Comparison of ENCODE assay signal across 8 cellular contexts in genomic region chr11:14892577-14892976, GRCh38. TPM values are rescaled to one million over a fixed set of nuclear protein-coding genes. Genes with fewer than 3 reads are reported as not detected.
DNase-seq lines count a peak whose midpoint lies in the region; ATAC-seq and TF ChIP-seq lines count a peak whose summit lies in the region.

No MANE protein-coding gene starts in this region.

- H3K27ac ChIP-seq in ascending aorta: peak overlapping the region in 1 of 2 donors; percentile 95
- peak overlapping the region; percentile 82 to 89 for H3K27ac ChIP-seq in liver (ENCODE audit: low read depth in 1 of 2, low read length in 2 of 2)
- no peak overlapping the region for H3K27ac ChIP-seq in thymus (ENCODE audit: low read depth)

- H3K9me3 ChIP-seq in ascending aorta: no peaks in the 10 kb centered on the region
- H3K9me3 ChIP-seq in liver (ENCODE audit: control insufficient read depth in 4 of 4, low read length in 3 of 4): no peaks in the 10 kb centered on the region
- no peaks in the 10 kb centered on the region for H3K9me3 ChIP-seq in thymus (ENCODE audit: control insufficient read depth)

- no peak for ATAC-seq in activated T-cell treated with anti-CD3 and anti-CD28 coated beads, Interleukin-2, amount 50 U/mL, for 4 hours
- no peak for ATAC-seq in GM18519 (IDR thresholded peaks at IDR 0.05; ENCODE audit: low FRiP score, unreplicated experiment)

- WGBS in liver: 91% methylated on average over 2 of the region's 2 CpGs
- WGBS in thymus: 95% methylated on average over 2 of the region's 2 CpGs

- H3K36me3 ChIP-seq in ascending aorta (no peaks in the 10 kb centered on the region), liver (ENCODE audit: control insufficient read depth in 4 of 4, insufficient read depth in 3 of 4, low read depth in 1 of 4, low read length in 3 of 4) (no peaks in the 10 kb centered on the region), thymus (ENCODE audit: control insufficient read depth, insufficient read depth) (no peaks in the 10 kb centered on the region)

- no peaks in the 10 kb centered on the region for H3K36me3 Mint-ChIP-seq in activated T-cell treated with anti-CD3 and anti-CD28 coated beads, Interleukin-2, amount 50 U/mL, for 4 hours (ENCODE audit: insufficient read depth)

- TF ChIP-seq CTCF in ascending aorta (IDR thresholded peaks at IDR 0.05) (peak in 1 of 3 experiments; percentile 3), liver (IDR thresholded peaks at IDR 0.05; ENCODE audit: low read depth, low read length, missing input control) (no peak)

- no peaks in the 10 kb centered on the region for H3K27me3 Mint-ChIP-seq in activated T-cell treated with anti-CD3 and anti-CD28 coated beads, Interleukin-2, amount 50 U/mL, for 4 hours (ENCODE audit: low read depth)

- intact Hi-C loops in ascending aorta (cut with DNase I): loop anchor here (5.0 to 10.0 kb wide), 4 partner anchors 250 to 1430 kb away; partner anchors contain the start of genes BTBD10, FAR1 and PDE3B

- no peaks in the 10 kb centered on the region for H3K27me3 ChIP-seq in ascending aorta
- no peaks in the 10 kb centered on the region for H3K27me3 ChIP-seq in liver (ENCODE audit: control insufficient read depth in 4 of 4, insufficient read depth in 4 of 4, low read length in 3 of 4)
- H3K27me3 ChIP-seq in thymus (ENCODE audit: control insufficient read depth, insufficient read depth): no peaks in the 10 kb centered on the region

- H3K4me3 ChIP-seq in ascending aorta (peak overlapping the region; percentile 82), liver (ENCODE audit: low read depth in 1 of 3, low read length in 3 of 3) (peak overlapping the region; percentile 4 to 84 (median 35)), thymus (ENCODE audit: low read length) (peak overlapping the region; percentile 50)

- DNase-seq in activated T-cell treated with anti-CD3 and anti-CD28 coated beads, Interleukin-2, amount 50 U/mL, for 4 hours: no peak
- DNase-seq in activated T-cell treated with anti-CD3 and anti-CD28 coated beads for 4 hours (no peak), ascending aorta (ENCODE audit: low spot score in 2 of 2) (no peak), GM19240 (ENCODE audit: insufficient read length, low spot score) (no peak), H4 (ENCODE audit: low spot score) (no peak)

- no peaks in the 10 kb centered on the region for H3K9me3 Mint-ChIP-seq in activated T-cell treated with anti-CD3 and anti-CD28 coated beads, Interleukin-2, amount 50 U/mL, for 4 hours

- H3K4me1 ChIP-seq in ascending aorta: peaks cover 0 to 16% of the 10 kb centered on the region in 2 donors
- H3K4me1 ChIP-seq in liver (ENCODE audit: control insufficient read depth in 4 of 4, insufficient read depth in 4 of 4, low read length in 3 of 4): peaks cover 3 to 20% (median 9%) of the 10 kb centered on the region in 4 donors
- H3K4me1 ChIP-seq in thymus (ENCODE audit: control insufficient read depth, insufficient read depth, low read length): peaks cover 2% of the 10 kb centered on the region

- H3K4me3 Mint-ChIP-seq in activated T-cell treated with anti-CD3 and anti-CD28 coated beads, Interleukin-2, amount 50 U/mL, for 4 hours: peak overlapping the region; percentile 91

- peaks cover 49% of the 10 kb centered on the region for H3K4me1 Mint-ChIP-seq in activated T-cell treated with anti-CD3 and anti-CD28 coated beads, Interleukin-2, amount 50 U/mL, for 4 hours (ENCODE audit: low read depth)

- no peak for TF ChIP-seq RAD21 in liver (IDR thresholded peaks at IDR 0.05)

- peak overlapping the region in 1 of 2 donors; percentile 24 for H3K9ac ChIP-seq in liver (ENCODE audit: low read depth in 1 of 2, low read length in 2 of 2)

TF ChIP-seq in liver, 16 proteins besides CTCF, POLR2A, EP300 and RAD21:
- TF ChIP-seq FOXA2 (IDR thresholded peaks at IDR 0.05) (no peak), RXRA (IDR thresholded peaks at IDR 0.05) (no peak), TAF1 (conservative IDR thresholded peaks at IDR 0.05) (no peak), SP1 (IDR thresholded peaks at IDR 0.05) (no peak), JUND (IDR thresholded peaks at IDR 0.05) (no peak), NR2F2 (IDR thresholded peaks at IDR 0.05) (no peak), HNF4A (conservative IDR thresholded peaks at IDR 0.05) (no peak), ATF3 (IDR thresholded peaks at IDR 0.05) (no peak), YY1 (IDR thresholded peaks at IDR 0.05) (no peak), HNF4G (IDR thresholded peaks at IDR 0.05) (no peak), EGR1 (IDR thresholded peaks at IDR 0.05; ENCODE audit: low read depth in 2 of 2) (no peak), FOXA1 (IDR thresholded peaks at IDR 0.05) (no peak), GABPA (IDR thresholded peaks at IDR 0.05 in 1 of 2, conservative IDR thresholded peaks at IDR 0.05 in 1 of 2) (no peak)
- TF ChIP-seq, protein P1, sequence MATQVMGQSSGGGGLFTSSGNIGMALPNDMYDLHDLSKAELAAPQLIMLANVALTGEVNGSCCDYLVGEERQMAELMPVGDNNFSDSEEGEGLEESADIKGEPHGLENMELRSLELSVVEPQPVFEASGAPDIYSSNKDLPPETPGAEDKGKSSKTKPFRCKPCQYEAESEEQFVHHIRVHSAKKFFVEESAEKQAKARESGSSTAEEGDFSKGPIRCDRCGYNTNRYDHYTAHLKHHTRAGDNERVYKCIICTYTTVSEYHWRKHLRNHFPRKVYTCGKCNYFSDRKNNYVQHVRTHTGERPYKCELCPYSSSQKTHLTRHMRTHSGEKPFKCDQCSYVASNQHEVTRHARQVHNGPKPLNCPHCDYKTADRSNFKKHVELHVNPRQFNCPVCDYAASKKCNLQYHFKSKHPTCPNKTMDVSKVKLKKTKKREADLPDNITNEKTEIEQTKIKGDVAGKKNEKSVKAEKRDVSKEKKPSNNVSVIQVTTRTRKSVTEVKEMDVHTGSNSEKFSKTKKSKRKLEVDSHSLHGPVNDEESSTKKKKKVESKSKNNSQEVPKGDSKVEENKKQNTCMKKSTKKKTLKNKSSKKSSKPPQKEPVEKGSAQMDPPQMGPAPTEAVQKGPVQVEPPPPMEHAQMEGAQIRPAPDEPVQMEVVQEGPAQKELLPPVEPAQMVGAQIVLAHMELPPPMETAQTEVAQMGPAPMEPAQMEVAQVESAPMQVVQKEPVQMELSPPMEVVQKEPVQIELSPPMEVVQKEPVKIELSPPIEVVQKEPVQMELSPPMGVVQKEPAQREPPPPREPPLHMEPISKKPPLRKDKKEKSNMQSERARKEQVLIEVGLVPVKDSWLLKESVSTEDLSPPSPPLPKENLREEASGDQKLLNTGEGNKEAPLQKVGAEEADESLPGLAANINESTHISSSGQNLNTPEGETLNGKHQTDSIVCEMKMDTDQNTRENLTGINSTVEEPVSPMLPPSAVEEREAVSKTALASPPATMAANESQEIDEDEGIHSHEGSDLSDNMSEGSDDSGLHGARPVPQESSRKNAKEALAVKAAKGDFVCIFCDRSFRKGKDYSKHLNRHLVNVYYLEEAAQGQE (IDR thresholded peaks at IDR 0.05): no peak
- TF ChIP-seq, protein P2, sequence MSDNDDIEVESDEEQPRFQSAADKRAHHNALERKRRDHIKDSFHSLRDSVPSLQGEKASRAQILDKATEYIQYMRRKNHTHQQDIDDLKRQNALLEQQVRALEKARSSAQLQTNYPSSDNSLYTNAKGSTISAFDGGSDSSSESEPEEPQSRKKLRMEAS (IDR thresholded peaks at IDR 0.05): no peak
- TF ChIP-seq, protein P3, sequence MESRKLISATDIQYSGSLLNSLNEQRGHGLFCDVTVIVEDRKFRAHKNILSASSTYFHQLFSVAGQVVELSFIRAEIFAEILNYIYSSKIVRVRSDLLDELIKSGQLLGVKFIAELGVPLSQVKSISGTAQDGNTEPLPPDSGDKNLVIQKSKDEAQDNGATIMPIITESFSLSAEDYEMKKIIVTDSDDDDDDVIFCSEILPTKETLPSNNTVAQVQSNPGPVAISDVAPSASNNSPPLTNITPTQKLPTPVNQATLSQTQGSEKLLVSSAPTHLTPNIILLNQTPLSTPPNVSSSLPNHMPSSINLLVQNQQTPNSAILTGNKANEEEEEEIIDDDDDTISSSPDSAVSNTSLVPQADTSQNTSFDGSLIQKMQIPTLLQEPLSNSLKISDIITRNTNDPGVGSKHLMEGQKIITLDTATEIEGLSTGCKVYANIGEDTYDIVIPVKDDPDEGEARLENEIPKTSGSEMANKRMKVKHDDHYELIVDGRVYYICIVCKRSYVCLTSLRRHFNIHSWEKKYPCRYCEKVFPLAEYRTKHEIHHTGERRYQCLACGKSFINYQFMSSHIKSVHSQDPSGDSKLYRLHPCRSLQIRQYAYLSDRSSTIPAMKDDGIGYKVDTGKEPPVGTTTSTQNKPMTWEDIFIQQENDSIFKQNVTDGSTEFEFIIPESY (IDR thresholded peaks at IDR 0.05): no peak

RNA-seq across cellular contexts. Expression of gene CYP2R1, which starts 0.5 kb away (rescaled TPM):
- total RNA-seq in activated T-cell treated with anti-CD3 and anti-CD28 coated beads, Interleukin-2, amount 50 U/mL, for 4 hours: 1 to 10 TPM; 3.3 to 5.3 (median 4.1) TPM
- total RNA-seq in ascending aorta: 40.1 TPM
- 1 to 10 TPM; 5.8 to 7.5 TPM for total RNA-seq in liver
- polyA plus RNA-seq in liver: 1 to 10 TPM; 3.2 to 8.2 TPM
- 58.0 TPM for polyA plus RNA-seq in thymus
- 17.8 and 22.9 TPM in 2 replicates for total RNA-seq in H4 (2014; rRNA removed; shearing (Covaris generic))
